15 cellular contexts compared by ENCODE assay signal in genomic region chr17:17203173-17203730, GRCh38. TPM values are rescaled to one million over a fixed set of nuclear protein-coding genes. Genes with fewer than 3 reads are reported as not detected.
DNase-seq lines count a peak whose midpoint lies in the region; TF ChIP-seq lines count a peak whose summit lies in the region.
"Had no signal": no experiment of that assay in that cellular context is flagged by ENCODE, and none has a peak within 500 bp of the region (broad histone marks: within the 10 kb centered on the region; RNA-seq: fewer than 3 reads in every experiment).

No MANE protein-coding gene starts in this region.

- peaks cover 21 to 48% (median 29%) of the 10 kb centered on the region in 11 experiments for H3K36me3 ChIP-seq in BLaER1 treated with 17β-estradiol and CSF1 and Interleukin-3, amounts not matched to agents 10 nM and 100 nM
- peaks cover 0 to 9% (median 4%) of the 10 kb centered on the region in 4 donors for H3K36me3 ChIP-seq in esophagus muscularis mucosa

- TF ChIP-seq EP300 in esophagus muscularis mucosa (IDR thresholded peaks at IDR 0.05): no peak

- H3K36me3 Mint-ChIP-seq in neural crest cell (ENCODE audit: low read depth): no peaks in the 10 kb centered on the region
- H3K36me3 Mint-ChIP-seq: type B pancreatic cell had no signal

- H3K4me1 Mint-ChIP-seq in neural crest cell: peaks cover 32% of the 10 kb centered on the region

- no peak for TF ChIP-seq POLR2A in NB4 (IDR thresholded peaks at IDR 0.05; ENCODE audit: extremely low read depth, insufficient read length)
- no peak for TF ChIP-seq POLR2A in esophagus muscularis mucosa (IDR thresholded peaks at IDR 0.05; ENCODE audit: low read depth)

- peaks cover 47 to 81% (median 77%) of the 10 kb centered on the region in 10 experiments for H3K4me1 ChIP-seq in BLaER1 treated with 17β-estradiol and CSF1 and Interleukin-3, amounts not matched to agents 10 nM and 100 nM
- peaks cover 56 to 86% (median 83%) of the 10 kb centered on the region in 4 donors for H3K4me1 ChIP-seq in esophagus muscularis mucosa

- 0 out of 22 replicates have a peak, but pooled peaks cover 0 to 4% (median 0%) of the 10 kb centered on the region in 11 experiments for H3K9me3 ChIP-seq in BLaER1 treated with 17β-estradiol and CSF1 and Interleukin-3, amounts not matched to agents 10 nM and 100 nM (replicated peaks in 1 of 11)
- H3K9me3 ChIP-seq in esophagus muscularis mucosa: no peaks in the 10 kb centered on the region

- intact Hi-C loops in esophagus muscularis mucosa (cut with DNase I): no loop called here

- peak overlapping the region; percentile 40 for H3K27ac Mint-ChIP-seq in neural crest cell (ENCODE audit: unreplicated experiment)
- H3K27ac Mint-ChIP-seq: progenitor cell of endocrine pancreas, type B pancreatic cell had no signal

- H3K27me3 ChIP-seq in BLaER1 treated with 17β-estradiol and CSF1 and Interleukin-3, amounts not matched to agents 10 nM and 100 nM: peaks cover 0 to 3% (median 0%) of the 10 kb centered on the region in 11 experiments; a peak in 1 of 22 replicates
- H3K27me3 ChIP-seq in esophagus muscularis mucosa: no peaks in the 10 kb centered on the region

- H3K9ac ChIP-seq in BLaER1 treated with 17β-estradiol and CSF1 and Interleukin-3, amounts not matched to agents 10 nM and 100 nM: peak overlapping the region in 10 of 11 experiments; percentile 10 to 94 (median 84); a peak in 16 of 22 replicates

- 83% methylated on average over 15 of the region's 15 CpGs for WGBS in esophagus muscularis mucosa

- H3K4me2 ChIP-seq in BLaER1 treated with 17β-estradiol and CSF1 and Interleukin-3, amounts not matched to agents 10 nM and 100 nM: peak overlapping the region; percentile 88 to 100 (median 99)

- H4K20me1 ChIP-seq in BLaER1 treated with 17β-estradiol and CSF1 and Interleukin-3, amounts not matched to agents 10 nM and 100 nM: peaks cover 11 to 63% (median 30%) of the 10 kb centered on the region in 11 experiments; a peak in 16 of 22 replicates

- DNase-seq in NB4 (ENCODE audit: low read depth): no peak
- DNase-seq in esophagus muscularis mucosa (ENCODE audit: extremely low spot score): no peak
- DNase-seq in neural crest cell (ENCODE audit: low read depth, low spot score): no peak
- DNase-seq in inferior parietal cortex (ENCODE audit: extremely low spot score): no peak
- DNase-seq in activated CD8-positive, alpha-beta memory T cell treated with anti-CD3 and anti-CD28 coated beads, Interleukin-2, amount 50 U/mL, for 48 hours: no peak
- no peak for DNase-seq in NAMALWA (ENCODE audit: low spot score)
- DNase-seq: AML-193, cortex of kidney, DMS153, KBM-7, NCI-H1436 treated with DMSO at 0.1 percent for 48 hours, NCI-H345 had no signal

- TF ChIP-seq CTCF in NB4 (IDR thresholded peaks at IDR 0.05; ENCODE audit: low read depth, low read length): no peak
- no peak for TF ChIP-seq CTCF in esophagus muscularis mucosa (IDR thresholded peaks at IDR 0.05)
- no peak for TF ChIP-seq CTCF in neural crest cell (conservative IDR thresholded peaks at IDR 0.05)

- no peaks in the 10 kb centered on the region for H3K27me3 Mint-ChIP-seq in neural crest cell (ENCODE audit: low read depth)
- H3K27me3 Mint-ChIP-seq: progenitor cell of endocrine pancreas, type B pancreatic cell had no signal

- no peaks in the 10 kb centered on the region for H3K9me3 Mint-ChIP-seq in neural crest cell
- H3K9me3 Mint-ChIP-seq: type B pancreatic cell had no signal

- no peak overlapping the region for H3K4me3 Mint-ChIP-seq in neural crest cell
- H3K4me3 Mint-ChIP-seq: type B pancreatic cell had no signal

- peak overlapping the region in 7 of 10 experiments; percentile 67 to 80 (median 76); a peak in 8 of 20 replicates for H3K4me3 ChIP-seq in BLaER1 treated with 17β-estradiol and CSF1 and Interleukin-3, amounts not matched to agents 10 nM and 100 nM
- H3K4me3 ChIP-seq in NB4 (ENCODE audit: low read depth, low read length) (peak overlapping the region; percentile 86), esophagus muscularis mucosa (peak overlapping the region in 3 of 4 donors; percentile 18 to 67 (median 45))

- H3K27ac ChIP-seq in BLaER1 treated with 17β-estradiol and CSF1 and Interleukin-3, amounts not matched to agents 10 nM and 100 nM: peak overlapping the region in 7 of 11 experiments; percentile 86 to 95 (median 91); a peak in 11 of 22 replicates
- H3K27ac ChIP-seq in esophagus muscularis mucosa (replicated peaks in 1 of 4): peak overlapping the region; percentile 92 to 96 (median 94)

RNA-seq across cellular contexts. Expression of gene PLD6, which starts 2.9 kb away (rescaled TPM):
- total RNA-seq in esophagus muscularis mucosa: 10 to 100 TPM in 1 of 4 donors, 1 to 10 TPM in 3; 3.1 to 13.7 (median 6.9) TPM
- total RNA-seq in neural crest cell: 0.23 TPM in 1 of 2 replicates, not detected in the other

RNA-seq across cellular contexts. Expression of gene FLCN, which starts 33.7 kb away (rescaled TPM):
- total RNA-seq in esophagus muscularis mucosa: 10 to 100 TPM; 21.5 to 64.7 (median 45.5) TPM
- 38.7 and 44.4 TPM in 2 replicates for total RNA-seq in neural crest cell
